Comparison of ENCODE assay signal across 10 cellular contexts in the genomic region with DNA sequence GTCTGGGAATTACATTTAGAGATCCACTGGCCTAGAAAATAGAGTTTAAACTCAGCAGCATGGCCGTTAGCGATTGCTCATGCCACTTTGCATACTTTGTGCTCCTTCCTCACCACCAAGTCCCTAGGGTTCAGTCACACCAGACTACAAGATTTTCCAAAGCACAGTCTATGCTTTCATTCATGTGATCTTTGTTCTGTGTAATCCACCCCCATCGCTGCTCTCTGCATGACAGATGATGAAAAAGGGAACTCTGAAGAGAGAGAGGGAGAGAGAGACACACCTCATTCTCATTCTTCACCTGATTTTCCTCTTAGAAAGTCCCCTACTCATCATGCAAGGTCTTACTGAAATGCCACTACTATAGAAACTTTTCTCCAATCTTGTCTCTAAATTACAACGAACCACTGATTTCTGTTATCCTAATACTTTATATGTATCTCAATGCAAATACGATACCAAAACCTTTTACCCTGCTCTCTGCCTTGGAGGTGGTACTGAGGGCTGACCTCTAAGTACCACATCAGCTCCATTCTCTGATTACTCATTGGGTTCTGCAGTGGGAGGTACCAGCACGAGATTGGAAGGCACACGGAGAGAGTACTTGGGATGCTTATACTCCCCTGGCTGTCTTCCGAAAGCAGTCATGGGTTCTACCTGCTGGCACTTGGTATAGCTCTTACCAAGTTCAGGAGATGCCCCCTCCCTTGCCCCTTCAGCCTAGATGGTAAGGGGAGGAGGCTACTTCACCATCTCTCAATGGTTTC. TPM values are rescaled to one million over a fixed set of nuclear protein-coding genes. Genes with fewer than 3 reads are reported as not detected.
DNase-seq lines count a peak whose midpoint lies in the region; ATAC-seq, FAIRE-seq and TF ChIP-seq lines count a peak whose summit lies in the region.
"Had no signal": no experiment of that assay in that cellular context is flagged by ENCODE, and none has a peak within 500 bp of the region (broad histone marks: within the 10 kb centered on the region; RNA-seq: fewer than 3 reads in every experiment).

No MANE protein-coding gene starts in this region.

- TF ChIP-seq RAD21 in GM12878 (IDR thresholded peaks at IDR 0.05; ENCODE audit: insufficient read depth, low read depth, low read length): no peak

- peak; percentile 56 for FAIRE-seq in GM12878 (lab: Jason Lieb, UNC)

- RAD21 ChIA-PET in GM12878 (lab: Charles Lee; ENCODE audit: unreplicated experiment): interaction anchor here (0.7 to 7.6 kb wide), 9 partner anchors 13 to 191 kb away, joined by 3 to 149 read pairs (median 16); a partner anchor contains a TSS

- peak overlapping the region; percentile 90; the same call in 1 of the 2 replicates for H3K9ac ChIP-seq in GM12878 (ENCODE audit: control insufficient read depth, insufficient read depth, low read length)

- H3K27me3 ChIP-seq in GM12878 (replicated peaks in 1 of 2; ENCODE audit: control insufficient read depth in 2 of 2, insufficient read depth in 2 of 2, low read length in 1 of 2): no peaks in the 10 kb centered on the region
- H3K27me3 ChIP-seq: right lobe of liver had no signal

- peak; percentile 84 for ATAC-seq in HG03469 (IDR thresholded peaks at IDR 0.05; ENCODE audit: unreplicated experiment)
- peak; percentile 77 for ATAC-seq in GM12878

- H3K79me2 ChIP-seq in GM12878 (ENCODE audit: control insufficient read depth, insufficient read depth, low read length): peaks cover 36% of the 10 kb centered on the region

- CTCF ChIA-PET in GM12878 (lab: Yijun Ruan, JAX): interaction anchor here (0.6 to 6.9 kb wide), 6 partner anchors 13 to 476 kb away, joined by 3 to 79 read pairs (median 26); a partner anchor contains a TSS

- H3K4me1 ChIP-seq in GM12878 (ENCODE audit: control insufficient read depth, insufficient read depth, low read length): peaks cover 29% of the 10 kb centered on the region

- no peak overlapping the region for H3K27ac Mint-ChIP-seq in nephron progenitor cell

- no peak overlapping the region for H3K4me3 Mint-ChIP-seq in nephron progenitor cell

- POLR2A ChIA-PET in GM12878 (lab: Charles Lee): interaction anchor here (0.7 to 6.3 kb wide), 14 partner anchors 12 to 290 kb away, joined by 3 to 79 read pairs (median 3); a partner anchor contains a TSS

- H4K20me1 ChIP-seq in GM12878 (ENCODE audit: control insufficient read depth, insufficient read depth): no peaks in the 10 kb centered on the region

- H3K36me3 Mint-ChIP-seq in nephron progenitor cell (ENCODE audit: low read depth): no peaks in the 10 kb centered on the region

- H3K9me3 ChIP-seq in GM12878 (replicated peaks; ENCODE audit: control insufficient read depth, insufficient read depth, low read length): peaks cover 4% of the 10 kb centered on the region
- H3K9me3 ChIP-seq: HAP-1, right lobe of liver had no signal

- DNase-seq in GM20000 (ENCODE audit: low spot score) (peak; percentile 84), GM12878 (ENCODE audit: low read depth, low spot score) (peak; percentile 100), NCI-H446 (lab: John Stamatoyannopoulos, UW) (no peak), nephron progenitor cell (no peak), mesenteric fat pad (ENCODE audit: low spot score) (no peak), DMS79 treated with DMSO at 0.1 percent for 48 hours (lab: John Stamatoyannopoulos, UW) (no peak)
- DNase-seq: right lobe of liver had no signal

- SMC1A ChIA-PET in GM12878 (lab: Charles Lee; ENCODE audit: uncharacterized antibody, unreplicated experiment): interaction anchor here (0.6 to 7.6 kb wide), 13 partner anchors 10 to 1030 kb away, joined by 3 to 183 read pairs (median 10); a partner anchor contains a TSS

- peaks cover 33% of the 10 kb centered on the region for H3K4me1 Mint-ChIP-seq in nephron progenitor cell

- peak overlapping the region; percentile 93 for H3K4me2 ChIP-seq in GM12878 (ENCODE audit: control insufficient read depth, insufficient read depth)

- intact Hi-C loops in GM12878 (cut with micrococcal nuclease; ENCODE audit: unreplicated experiment): loop anchor here (1.0 kb wide), 4 partner anchors 12 to 103 kb away; a partner anchor contains a TSS

- peaks cover 0 to 7% of the 10 kb centered on the region in 2 experiments; a peak in 1 of 4 replicates for H3K36me3 ChIP-seq in GM12878 (ENCODE audit: control insufficient read depth in 2 of 2, insufficient read depth in 2 of 2, low read length in 1 of 2)
- H3K36me3 ChIP-seq: HAP-1 had no signal

- TF ChIP-seq POLR2A in GM12878 (IDR thresholded peaks at IDR 0.05; ENCODE audit: low read depth, low read length): peak; percentile 10; the same call in 1 of the 2 replicates

- peak overlapping the region; percentile 83; the same call in 1 of the 2 replicates for H3K4me3 ChIP-seq in GM08714 (ENCODE audit: low read length)
- H3K4me3 ChIP-seq in GM12878: peak overlapping the region; percentile 29; the same call in 1 of the 2 replicates
- H3K4me3 ChIP-seq: HAP-1, right lobe of liver had no signal

- in situ Hi-C loops in GM12878 (cut with MboI): no loop called here

- peaks cover 8% of the 10 kb centered on the region for H3K9me3 Mint-ChIP-seq in nephron progenitor cell

- peak; percentile 99 for TF ChIP-seq EP300 in GM12878 (IDR thresholded peaks at IDR 0.05; ENCODE audit: borderline replicate concordance in 1 of 2, control insufficient read depth in 1 of 2, low read depth in 2 of 2, low read length in 2 of 2)

- peak overlapping the region; percentile 95 for H3K27ac ChIP-seq in GM12878 (ENCODE audit: control insufficient read depth, insufficient read depth)
- H3K27ac ChIP-seq: right lobe of liver had no signal

- 8% methylated on average over 8 of the region's 8 CpGs for WGBS in GM12878 (ENCODE audit: insufficient coverage, insufficient replicate concordance, low lambda C conversion rate, missing lambda C conversion rate)

- no TSS peak for BruUV-seq in GM12878 (replicated peaks; lab: Mats Ljungman, UMichigan)

- TF ChIP-seq CTCF in GM20000 (IDR thresholded peaks at IDR 0.05; ENCODE audit: extremely low read depth, missing control alignments): no peak
- no peak for TF ChIP-seq CTCF in GM12878 (IDR thresholded peaks at IDR 0.05 in 2 of 3, conservative IDR thresholded peaks at IDR 0.05 in 1 of 3; ENCODE audit: control insufficient read depth in 2 of 3, extremely low read depth in 1 of 3, insufficient read depth in 1 of 3, low read depth in 3 of 3, low read length in 3 of 3)
- TF ChIP-seq CTCF in nephron progenitor cell (IDR thresholded peaks at IDR 0.05): no peak

- H2AFZ ChIP-seq in GM12878 (ENCODE audit: control insufficient read depth, low read depth, low read length): peak overlapping the region; percentile 46; the same call in 1 of the 2 replicates

- H3K27me3 Mint-ChIP-seq in nephron progenitor cell (ENCODE audit: low read depth, poor library complexity): peaks cover 49% of the 10 kb centered on the region

RNA-seq across cellular contexts. Expression of a gene that starts 1.1 kb away (rescaled TPM):
- total RNA-seq in GM12878 (2013; cell fraction: nucleolus; rRNA removed): 378 and 381 TPM in 2 replicates
- total RNA-seq in GM12878 (2014; rRNA removed): 38.9 and 45.0 TPM in 2 replicates
- 37.2 and 41.8 TPM in 2 replicates for total RNA-seq in GM12878 (2014; rRNA removed; fragmentation: Illumina TruSeq; extraction: Trizol)
- total RNA-seq in GM12878 (2021): 33.2 and 35.3 TPM in 2 replicates
- 20.1 TPM for polyA plus RNA-seq in GM12878 (2011; ENCODE audit: low read depth)
- 234 and 299 TPM in 2 replicates for polyA plus RNA-seq in GM12878 (2011; rRNA removed)
- 89.6 and 95.6 TPM in 2 replicates for polyA plus RNA-seq in GM12878 (2011; cell fraction: cytosol; rRNA removed)
- 391 and 471 TPM in 2 replicates for polyA plus RNA-seq in GM12878 (2011; cell fraction: nucleus; rRNA removed)
- 23.6 and 25.3 TPM in 2 replicates for polyA plus RNA-seq in GM12878 (2012)
- 68.7 and 104 TPM in 2 replicates for polyA plus RNA-seq in GM12878 (2014; fragmentation: Illumina TruSeq; extraction: Trizol)
- 1 to 10 TPM; 9.0 to 9.7 TPM for polyA plus RNA-seq in GM12878 (2014; fragmentation: Nextera tagmentation; extraction: Ambion mirVana)
- 67.1 and 74.7 TPM in 2 replicates for polyA plus RNA-seq in GM12878 (2014; rRNA removed)
- 10 to 100 TPM; 17.7 to 21.1 TPM for polyA plus RNA-seq in GM12878 (2016; fragmentation: Nextera tagmentation; extraction: Ambion mirVana)
- 59.2 and 75.6 TPM in 2 replicates for polyA minus RNA-seq in GM12878 (2011; rRNA and poly(A)+ RNA removed)
- 23.7 and 27.7 TPM in 2 replicates for polyA minus RNA-seq in GM12878 (2011; cell fraction: cytosol; rRNA and poly(A)+ RNA removed)
- 73.7 and 76.1 TPM in 2 replicates for polyA minus RNA-seq in GM12878 (2011; cell fraction: nucleus; rRNA and poly(A)+ RNA removed)
- 2.9 TPM for total RNA-seq in mesenteric fat pad

RNA-seq across cellular contexts. Expression of a gene that starts 12.2 kb away (rescaled TPM):
- total RNA-seq in GM12878 (2013; cell fraction: nucleolus; rRNA removed): 22.4 and 23.6 TPM in 2 replicates
- total RNA-seq in GM12878 (2014; rRNA removed): 28.6 and 34.6 TPM in 2 replicates
- total RNA-seq in GM12878 (2014; rRNA removed; fragmentation: Illumina TruSeq; extraction: Trizol): 40.1 and 42.9 TPM in 2 replicates
- total RNA-seq in GM12878 (2021): 41.4 and 46.3 TPM in 2 replicates
- 6.8 TPM for polyA plus RNA-seq in GM12878 (2011; ENCODE audit: low read depth)
- polyA plus RNA-seq in GM12878 (2011; rRNA removed): 15.6 and 17.0 TPM in 2 replicates
- polyA plus RNA-seq in GM12878 (2011; cell fraction: cytosol; rRNA removed): 12.0 and 18.1 TPM in 2 replicates
- 5.0 and 7.7 TPM in 2 replicates for polyA plus RNA-seq in GM12878 (2011; cell fraction: nucleus; rRNA removed)
- polyA plus RNA-seq in GM12878 (2012): 7.7 and 9.5 TPM in 2 replicates
- polyA plus RNA-seq in GM12878 (2014; fragmentation: Illumina TruSeq; extraction: Trizol): 37.9 and 45.4 TPM in 2 replicates
- 10 to 100 TPM in 1 of 2 experiments, 1 to 10 TPM in 1; 9.9 to 14.6 TPM for polyA plus RNA-seq in GM12878 (2014; fragmentation: Nextera tagmentation; extraction: Ambion mirVana)
- 19.5 and 21.8 TPM in 2 replicates for polyA plus RNA-seq in GM12878 (2014; rRNA removed)
- 10 to 100 TPM; 20.0 to 21.5 TPM for polyA plus RNA-seq in GM12878 (2016; fragmentation: Nextera tagmentation; extraction: Ambion mirVana)
- polyA minus RNA-seq in GM12878 (2011; rRNA and poly(A)+ RNA removed): 18.9 and 21.1 TPM in 2 replicates
- 15.1 and 16.9 TPM in 2 replicates for polyA minus RNA-seq in GM12878 (2011; cell fraction: cytosol; rRNA and poly(A)+ RNA removed)
- 3.9 and 6.3 TPM in 2 replicates for polyA minus RNA-seq in GM12878 (2011; cell fraction: nucleus; rRNA and poly(A)+ RNA removed)
- total RNA-seq in mesenteric fat pad: 41.6 TPM

RNA-seq across cellular contexts. Expression of a gene that starts 12.3 kb away (rescaled TPM):
- 53.6 and 54.2 TPM in 2 replicates for total RNA-seq in GM12878 (2013; cell fraction: nucleolus; rRNA removed)
- total RNA-seq in GM12878 (2014; rRNA removed) (41.3 and 54.2 TPM in 2 replicates), GM12878 (2014; rRNA removed; fragmentation: Illumina TruSeq; extraction: Trizol) (58.9 and 61.8 TPM in 2 replicates), GM12878 (2021) (46.2 and 49.6 TPM in 2 replicates), mesenteric fat pad (39.6 TPM)
- polyA plus RNA-seq in GM12878 (2011; ENCODE audit: low read depth): 12.1 TPM
- polyA plus RNA-seq in GM12878 (2011; rRNA removed) (122 and 154 TPM in 2 replicates), GM12878 (2014; fragmentation: Illumina TruSeq; extraction: Trizol) (69.4 and 91.3 TPM in 2 replicates), GM12878 (2014; fragmentation: Nextera tagmentation; extraction: Ambion mirVana) (10 to 100 TPM; 34.0 to 40.4 TPM), GM12878 (2014; rRNA removed) (44.8 and 56.6 TPM in 2 replicates), GM12878 (2016; fragmentation: Nextera tagmentation; extraction: Ambion mirVana) (10 to 100 TPM; 40.7 to 46.0 TPM)
- 59.0 and 65.8 TPM in 2 replicates for polyA plus RNA-seq in GM12878 (2011; cell fraction: cytosol; rRNA removed)
- 72.6 and 102 TPM in 2 replicates for polyA plus RNA-seq in GM12878 (2011; cell fraction: nucleus; rRNA removed)
- polyA plus RNA-seq in GM12878 (2012): 12.8 and 16.9 TPM in 2 replicates
- 55.6 and 64.0 TPM in 2 replicates for polyA minus RNA-seq in GM12878 (2011; rRNA and poly(A)+ RNA removed)
- polyA minus RNA-seq in GM12878 (2011; cell fraction: cytosol; rRNA and poly(A)+ RNA removed): 20.0 and 21.8 TPM in 2 replicates
- 17.0 and 20.1 TPM in 2 replicates for polyA minus RNA-seq in GM12878 (2011; cell fraction: nucleus; rRNA and poly(A)+ RNA removed)

Comparison
In these comparisons a context has a peak if more than half of its experiments do, and no peak if none do; other contexts are left out.
1. DNase-seq: peak in GM20000 (single experiment) and GM12878 (single experiment); none in NCI-H446 (0 of 2), nephron progenitor cell (single experiment), mesenteric fat pad (single experiment) and DMS79 treated with DMSO at 0.1 percent for 48 hours (single experiment).